1 cellular context compared by ENCODE assay signal in genomic region chr1:84887261-84887934, GRCh38.
TF ChIP-seq lines count a peak whose summit lies in the region.

No MANE protein-coding gene starts in this region.

TF ChIP-seq in HepG2, 621 proteins besides CTCF, POLR2A, EP300 and RAD21:
- no peak for TF ChIP-seq ZBTB7A (CRISPR knock-in tag; IDR thresholded peaks at IDR 0.05)
- no peak for TF ChIP-seq PREB (CRISPR knock-in tag; IDR thresholded peaks at IDR 0.05)
- no peak for TF ChIP-seq SIX4 (CRISPR knock-in tag; IDR thresholded peaks at IDR 0.05)
- TF ChIP-seq NBN (conservative IDR thresholded peaks at IDR 0.05), result no peak
- no peak for TF ChIP-seq RNF219 (CRISPR knock-in tag; IDR thresholded peaks at IDR 0.05)
- TF ChIP-seq KMT2A (CRISPR knock-in tag; IDR thresholded peaks at IDR 0.05), result no peak
- no peak for TF ChIP-seq ZNF570 (CRISPR knock-in tag; IDR thresholded peaks at IDR 0.05; ENCODE audit: borderline replicate concordance)
- no peak for TF ChIP-seq ATF7-NPFF (CRISPR knock-in tag; IDR thresholded peaks at IDR 0.05; ENCODE audit: low read depth)
- no peak for TF ChIP-seq ZNF407 (CRISPR knock-in tag; IDR thresholded peaks at IDR 0.05; ENCODE audit: not compliant biosample characterization)
- no peak for TF ChIP-seq ZFP36L1 (CRISPR knock-in tag; IDR thresholded peaks at IDR 0.05)
- no peak for TF ChIP-seq ZNF446 (CRISPR knock-in tag; IDR thresholded peaks at IDR 0.05)
- TF ChIP-seq FOXA3 (CRISPR knock-in tag; IDR thresholded peaks at IDR 0.05), result no peak
- no peak for TF ChIP-seq ZNF746 (CRISPR knock-in tag; IDR thresholded peaks at IDR 0.05)
- no peak for TF ChIP-seq ZNF552 (CRISPR knock-in tag; IDR thresholded peaks at IDR 0.05; ENCODE audit: borderline replicate concordance)
- no peak for TF ChIP-seq MEIS1 (CRISPR knock-in tag; IDR thresholded peaks at IDR 0.05; ENCODE audit: borderline replicate concordance)
- no peak for TF ChIP-seq NR2F2 (IDR thresholded peaks at IDR 0.05; ENCODE audit: borderline replicate concordance, low read depth)
- no peak for TF ChIP-seq ZSCAN31 (CRISPR knock-in tag; IDR thresholded peaks at IDR 0.05; ENCODE audit: low read depth)
- no peak for TF ChIP-seq KAT2B (IDR thresholded peaks at IDR 0.05; ENCODE audit: borderline replicate concordance, low read depth, low read length)
